8 cellular contexts compared by ENCODE assay signal in the genomic region with DNA sequence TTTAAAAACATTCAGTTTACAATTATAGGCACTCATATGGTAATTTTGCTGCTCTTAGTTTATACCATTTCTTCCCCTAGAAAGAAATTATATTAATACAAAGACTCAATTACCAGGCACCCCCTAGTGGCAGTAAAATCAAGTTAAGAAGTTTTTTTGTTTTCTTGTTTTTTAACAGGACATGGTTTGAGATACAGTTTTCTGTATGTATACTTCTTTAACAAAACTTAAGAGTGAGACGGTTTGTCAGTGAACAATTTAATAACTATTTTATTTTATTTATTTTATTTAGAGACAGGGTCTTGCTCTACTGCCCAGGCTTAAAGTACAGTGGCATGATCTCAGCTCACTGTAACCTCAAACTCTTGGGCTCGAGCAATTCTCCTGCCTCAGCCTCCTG.
A peak's percentile ranks its signal among the peaks of the same experiment; 100 is the strongest.
DNase-seq lines count a peak whose midpoint lies in the region; ATAC-seq and TF ChIP-seq lines count a peak whose summit lies in the region.

No MANE protein-coding gene starts in this region.

- H3K9me2 ChIP-seq in PC-9 (ENCODE audit: insufficient read depth), result no peaks in the 10 kb centered on the region

- intact Hi-C loops in left ventricle myocardium inferior (cut with micrococcal nuclease), result no loop called here
- intact Hi-C loops in cardiac septum (cut with DNase I), result no loop called here
- intact Hi-C loops in PC-9 (cut with micrococcal nuclease; ENCODE audit: unreplicated experiment), result loop anchor here (1.0 to 2.0 kb wide), 2 partner anchors 115 to 367 kb away; no protein-coding TSS in a partner anchor
- intact Hi-C loops in posterior cingulate gyrus (cut with DNase I), result loop anchor here (1.0 kb wide), 1 partner anchor 367 kb away; no protein-coding TSS in a partner anchor

- H3K27me3 ChIP-seq in left ventricle myocardium inferior (ENCODE audit: low read depth), result no peaks in the 10 kb centered on the region
- H3K27me3 ChIP-seq in PC-9 (ENCODE audit: insufficient read depth, low read depth), result no peaks in the 10 kb centered on the region
- H3K27me3 ChIP-seq in foreskin keratinocyte, result no peaks in the 10 kb centered on the region

- no peak overlapping the region for H3K4me2 ChIP-seq in PC-9

- no peak overlapping the region for H3K4me3 ChIP-seq in left ventricle myocardium inferior
- H3K4me3 ChIP-seq in PC-9, result no peak overlapping the region

- POLR2A ChIA-PET in PC-9 (lab: Charles Lee; ENCODE audit: unreplicated experiment), result interaction anchor here (0.5 kb wide), 1 partner anchor 758 kb away, joined by 3 read pairs; no protein-coding TSS in a partner anchor

- H2AFZ ChIP-seq in PC-9, result no peak overlapping the region

- BruUV-seq in PC-9 (replicated peaks; lab: Mats Ljungman, UMichigan), result no TSS peak

- H3K36me3 ChIP-seq in left ventricle myocardium inferior, result peaks cover 19% of the 10 kb centered on the region
- no peaks in the 10 kb centered on the region for H3K36me3 ChIP-seq in PC-9 (ENCODE audit: low read depth)

- H3K79me2 ChIP-seq in PC-9 (ENCODE audit: low read depth), result no peaks in the 10 kb centered on the region

- no peaks in the 10 kb centered on the region for H3K9me3 ChIP-seq in left ventricle myocardium inferior (replicated peaks)
- H3K9me3 ChIP-seq in PC-9 (ENCODE audit: insufficient read depth, low read depth), result 0 out of 2 replicates have a peak, but pooled peaks cover 4% of the 10 kb centered on the region

- TF ChIP-seq CTCF in left ventricle myocardium inferior (IDR thresholded peaks at IDR 0.05; ENCODE audit: borderline replicate concordance) (peak; percentile 50), PC-9 (conservative IDR thresholded peaks at IDR 0.05) (peak; percentile 81), foreskin keratinocyte (conservative IDR thresholded peaks at IDR 0.05) (peak; percentile 68)

- DNase-seq in left ventricle myocardium inferior (no peak), cardiac septum (ENCODE audit: low spot score) (no peak), PC-9 (no peak), foreskin keratinocyte (no peak), islet precursor cell (no peak), NCI-H524 treated with DMSO at 0.1 percent for 48 hours (lab: John Stamatoyannopoulos, UW) (no peak), posterior cingulate gyrus (no peak)

- no peaks in the 10 kb centered on the region for H3K4me1 ChIP-seq in left ventricle myocardium inferior
- H3K4me1 ChIP-seq in PC-9 (replicated peaks; ENCODE audit: insufficient read depth), result no peaks in the 10 kb centered on the region
- no peaks in the 10 kb centered on the region for H3K4me1 ChIP-seq in foreskin keratinocyte

- no peak overlapping the region for H3K27ac ChIP-seq in left ventricle myocardium inferior (replicated peaks)
- no peak overlapping the region for H3K27ac ChIP-seq in PC-9
- no peak overlapping the region for H3K27ac ChIP-seq in foreskin keratinocyte

- H3F3A ChIP-seq in PC-9 (ENCODE audit: insufficient read depth, low read depth), result peaks cover 14% of the 10 kb centered on the region

- CTCF ChIA-PET in PC-9 (lab: Charles Lee), result interaction anchor here (1.2 kb wide), 1 partner anchor 114 kb away, joined by 3 read pairs; no protein-coding TSS in a partner anchor

- H4K20me1 ChIP-seq in PC-9 (ENCODE audit: insufficient read depth), result 0 out of 2 replicates have a peak, but pooled peaks cover 4% of the 10 kb centered on the region

- ATAC-seq in foreskin keratinocyte, result peak; percentile 39
- ATAC-seq in GM19351 (IDR thresholded peaks at IDR 0.05; ENCODE audit: unreplicated experiment), result no peak

Comparison
In these comparisons a context has a peak if more than half of its experiments do, and no peak if none do; other contexts are left out.
1. intact Hi-C loops: an anchor here in PC-9 (1.0 to 2.0 kb wide) and posterior cingulate gyrus (1.0 kb wide); none called in left ventricle myocardium inferior and cardiac septum.